ENCODE assay signal across 1 cellular context in genomic region chr3:44918087-44918486, GRCh38.
TF ChIP-seq lines count a peak whose summit lies in the region.

No MANE protein-coding gene starts in this region.

TF ChIP-seq in GM12878, 131 proteins besides CTCF, POLR2A, EP300 and RAD21:
- TF ChIP-seq MYC (IDR thresholded peaks at IDR 0.05; ENCODE audit: insufficient read depth, insufficient read length, insufficient replicate concordance, low read length, severe bottlenecking), result no peak
- TF ChIP-seq PAX8 (IDR thresholded peaks at IDR 0.05), result no peak
- no peak for TF ChIP-seq EGR1 (IDR thresholded peaks at IDR 0.05; ENCODE audit: borderline replicate concordance in 1 of 2, low read depth in 2 of 2, low read length in 2 of 2)
- no peak for TF ChIP-seq ZBED1 (IDR thresholded peaks at IDR 0.05; ENCODE audit: borderline replicate concordance)
- no peak for TF ChIP-seq IRF3 (IDR thresholded peaks at IDR 0.05)
- no peak for TF ChIP-seq E4F1 (IDR thresholded peaks at IDR 0.05; ENCODE audit: borderline replicate concordance, partially characterized antibody)
- no peak for TF ChIP-seq ZNF384 (IDR thresholded peaks at IDR 0.05; ENCODE audit: borderline replicate concordance, low read depth, low read length)
- TF ChIP-seq ETV6 (conservative IDR thresholded peaks at IDR 0.05 in 1 of 2, IDR thresholded peaks at IDR 0.05 in 1 of 2; ENCODE audit: borderline replicate concordance in 1 of 2, low read depth in 1 of 2), result no peak
- no peak for TF ChIP-seq TARDBP (IDR thresholded peaks at IDR 0.05; ENCODE audit: borderline replicate concordance)
- TF ChIP-seq TBL1XR1 (IDR thresholded peaks at IDR 0.05; ENCODE audit: low read depth, low read length), result no peak
- no peak for TF ChIP-seq MLLT1 (IDR thresholded peaks at IDR 0.05)
- TF ChIP-seq ZSCAN29 (IDR thresholded peaks at IDR 0.05), result no peak
- TF ChIP-seq REST (IDR thresholded peaks at IDR 0.05; ENCODE audit: low read depth, low read length), result no peak
- no peak for TF ChIP-seq RBBP5 (conservative IDR thresholded peaks at IDR 0.05)
- TF ChIP-seq USF1 (IDR thresholded peaks at IDR 0.05; ENCODE audit: borderline replicate concordance, extremely low read length, insufficient read depth, low read depth, low read length), result no peak
